In genomic region chr3:30370681-30371271, GRCh38 we compare ENCODE assay signal across 12 cellular contexts.
A peak's percentile ranks its signal among the peaks of the same experiment; 100 is the strongest.
DNase-seq lines count a peak whose midpoint lies in the region; ATAC-seq, FAIRE-seq and TF ChIP-seq lines count a peak whose summit lies in the region.
"Had no signal": no experiment of that assay in that cellular context is flagged by ENCODE, and none has a peak within 500 bp of the region (broad histone marks: within the 10 kb centered on the region; RNA-seq: fewer than 3 reads in every experiment).

No MANE protein-coding gene starts in this region.

- H3K27me3 ChIP-seq in BJ (ENCODE audit: control insufficient read depth, insufficient read depth, low read length): no peaks in the 10 kb centered on the region
- H3K27me3 ChIP-seq in endothelial cell of umbilical vein (ENCODE audit: control insufficient read depth in 2 of 2, insufficient read depth in 2 of 2, low read length in 2 of 2): no peaks in the 10 kb centered on the region

- H3K4me1 ChIP-seq in endothelial cell of umbilical vein (ENCODE audit: control insufficient read depth, extremely low read depth, insufficient read depth, low read length): peaks cover 17% of the 10 kb centered on the region

- DNase-seq in BJ (ENCODE audit: low read depth): peak; percentile 67
- peak; percentile 74 for DNase-seq in NCI-H748 (lab: John Stamatoyannopoulos, UW; ENCODE audit: unreplicated experiment)
- DNase-seq in endothelial cell of umbilical vein (ENCODE audit: low read depth, low spot score): peak; percentile 95
- DNase-seq in KG1 (lab: John Stamatoyannopoulos, UW): no peak
- DNase-seq: C1 segment of cervical spinal cord, NCI-H1694 had no signal

- TF ChIP-seq CTCF in BJ (IDR thresholded peaks at IDR 0.05; ENCODE audit: insufficient read depth, low read depth, low read length) (no peak), endothelial cell of umbilical vein (IDR thresholded peaks at IDR 0.05; ENCODE audit: extremely low read depth in 1 of 2, insufficient read depth in 1 of 2, low read depth in 1 of 2, low read length in 2 of 2) (no peak), nephron (IDR thresholded peaks at IDR 0.05; ENCODE audit: unreplicated experiment in 3 of 3) (no peak)

- no peaks in the 10 kb centered on the region for H3K36me3 Mint-ChIP-seq in nephron (ENCODE audit: low read depth)

- peak; percentile 71 for FAIRE-seq in endothelial cell of umbilical vein (lab: Jason Lieb, UNC)

- H4K20me1 ChIP-seq in endothelial cell of umbilical vein (replicated peaks; ENCODE audit: control insufficient read depth, extremely low read depth, insufficient read depth, low read length): no peaks in the 10 kb centered on the region

- peak overlapping the region; percentile 93 for H2AFZ ChIP-seq in endothelial cell of umbilical vein (ENCODE audit: low read depth, low read length)

- peak overlapping the region; percentile 32 to 85 (median 68) for H3K27ac Mint-ChIP-seq in nephron
- H3K27ac Mint-ChIP-seq: activated naive CD8-positive, alpha-beta T cell had no signal

- peaks cover 17% of the 10 kb centered on the region for H3K4me1 Mint-ChIP-seq in nephron

- no peaks in the 10 kb centered on the region for H3K9me1 ChIP-seq in endothelial cell of umbilical vein (replicated peaks; ENCODE audit: control insufficient read depth, extremely low read depth, insufficient read depth, low read length)

- TF ChIP-seq POLR2A in endothelial cell of umbilical vein (IDR thresholded peaks at IDR 0.05; ENCODE audit: low read depth, low read length): peak; percentile 51

- peaks cover 3% of the 10 kb centered on the region for H3K27me3 Mint-ChIP-seq in nephron (ENCODE audit: low read depth)
- H3K27me3 Mint-ChIP-seq: activated naive CD8-positive, alpha-beta T cell had no signal

- H3K27ac ChIP-seq in endothelial cell of umbilical vein (ENCODE audit: insufficient read depth, low read depth, low read length): peak overlapping the region; percentile 49

- peak overlapping the region in 1 of 3 experiments; percentile 8 for H3K4me3 Mint-ChIP-seq in nephron
- H3K4me3 Mint-ChIP-seq: activated naive CD8-positive, alpha-beta T cell had no signal

- dilution Hi-C loops in endothelial cell of umbilical vein (cut with MboI; ENCODE audit: extremely low pct_ligation_motif_present, low sequenced_read_pairs): no loop called here

- CTCF ChIA-PET in BJ (lab: Yijun Ruan, JAX): interaction anchor here (1.1 to 1.4 kb wide), 2 partner anchors 10 to 323 kb away, joined by 3 read pairs; no protein-coding TSS in a partner anchor
- CTCF ChIA-PET in endothelial cell of umbilical vein (lab: Charles Lee): interaction anchor here (0.7 to 1.8 kb wide), 5 partner anchors 11 to 381 kb away, joined by 3 to 6 read pairs (median 3); no protein-coding TSS in a partner anchor

- H3K36me3 ChIP-seq in BJ (ENCODE audit: control insufficient read depth, insufficient read depth, low read length) (no peaks in the 10 kb centered on the region), endothelial cell of umbilical vein (ENCODE audit: control insufficient read depth in 2 of 2, extremely low read depth in 1 of 2, insufficient read depth in 2 of 2, low read length in 2 of 2) (no peaks in the 10 kb centered on the region)

- H3K9ac ChIP-seq in endothelial cell of umbilical vein (replicated peaks; ENCODE audit: extremely low read depth, insufficient read depth, low read length): peak overlapping the region; percentile 6

- POLR2A ChIA-PET in BJ (lab: Charles Lee) (no interaction called here), endothelial cell of umbilical vein (lab: Charles Lee) (no interaction called here)

- no TSS peak for BruUV-seq in endothelial cell of umbilical vein (replicated peaks; lab: Mats Ljungman, UMichigan)

- no peaks in the 10 kb centered on the region for H3K79me2 ChIP-seq in endothelial cell of umbilical vein (ENCODE audit: control insufficient read depth, insufficient read depth, low read length)

- peaks cover 11% of the 10 kb centered on the region for H3K9me3 Mint-ChIP-seq in nephron

- ATAC-seq in GM21529 (IDR thresholded peaks at IDR 0.05; ENCODE audit: unreplicated experiment) (no peak), GM21717 (IDR thresholded peaks at IDR 0.05; ENCODE audit: unreplicated experiment) (no peak), HG03442 (IDR thresholded peaks at IDR 0.05; ENCODE audit: unreplicated experiment) (no peak)

- no peaks in the 10 kb centered on the region for H3K9me3 ChIP-seq in endothelial cell of umbilical vein (replicated peaks; ENCODE audit: control insufficient read depth, insufficient read depth, low read length)

- intact Hi-C loops in endothelial cell of umbilical vein (cut with micrococcal nuclease): loop anchor here (1.0 to 10.0 kb wide), 3 partner anchors 23 to 144 kb away; no protein-coding TSS in a partner anchor

- peak overlapping the region; percentile 65 for H3K4me2 ChIP-seq in endothelial cell of umbilical vein (ENCODE audit: insufficient read depth, low read length)

- H3K4me3 ChIP-seq in BJ (ENCODE audit: low read depth, low read length) (no peak overlapping the region), endothelial cell of umbilical vein (replicated peaks in 1 of 3; ENCODE audit: insufficient read depth in 1 of 3, low read depth in 1 of 3, low read length in 3 of 3) (no peak overlapping the region)
- H3K4me3 ChIP-seq: skin epidermis had no signal

TF ChIP-seq in endothelial cell of umbilical vein, 7 proteins besides CTCF, POLR2A, EP300 and RAD21:
- TF ChIP-seq EZH2 (IDR thresholded peaks at IDR 0.05; ENCODE audit: borderline replicate concordance, low read depth, low read length, severe bottlenecking) (no peak), POLR2AphosphoS5 (IDR thresholded peaks at IDR 0.05; ENCODE audit: insufficient read depth, low read depth, low read length) (peak; percentile 45), MAX (IDR thresholded peaks at IDR 0.05; ENCODE audit: insufficient read depth, insufficient read length) (no peak), GATA2 (IDR thresholded peaks at IDR 0.05; ENCODE audit: insufficient read depth, insufficient read length, low read depth, low read length) (peak; percentile 13), FOS (IDR thresholded peaks at IDR 0.05; ENCODE audit: borderline replicate concordance, insufficient read depth, low read length) (no peak)
